Comparison of ENCODE assay signal across 9 cellular contexts in genomic region chr3:174355505-174355904, GRCh38.
DNase-seq lines count a peak whose midpoint lies in the region; ATAC-seq and TF ChIP-seq lines count a peak whose summit lies in the region.
"Had no signal": no experiment of that assay in that cellular context is flagged by ENCODE, and none has a peak within 500 bp of the region (broad histone marks: within the 10 kb centered on the region; RNA-seq: fewer than 3 reads in every experiment).

No MANE protein-coding gene starts in this region.

- H3K4me1 ChIP-seq in A673 (ENCODE audit: insufficient read depth, low read length, poor library complexity, severe bottlenecking) = no peaks in the 10 kb centered on the region
- H3K4me1 ChIP-seq: SJCRH30 had no signal

- DNase-seq in A673 (ENCODE audit: low spot score) = peak; percentile 27
- DNase-seq in H4 (ENCODE audit: low spot score) = peak; percentile 67
- peak; percentile 66 for DNase-seq in NCI-H69 (lab: John Stamatoyannopoulos, UW)
- peak; percentile 1 for DNase-seq in fibroblast of the conjunctiva (ENCODE audit: low read depth)
- no peak for DNase-seq in H7
- DNase-seq in occipital lobe (lab: John Stamatoyannopoulos, UW) = no peak
- DNase-seq in stimulated activated naive CD8-positive, alpha-beta T cell treated with anti-CD3 and anti-CD28 coated beads, Interleukin-15, amount 100 ng/mL, for 72 hours = no peak
- DNase-seq in sciatic nerve (ENCODE audit: low spot score) = no peak

- POLR2A ChIA-PET in A673 (lab: Charles Lee; ENCODE audit: low non-redundant PET) = no interaction called here

- intact Hi-C loops in A673 (cut with micrococcal nuclease; ENCODE audit: unreplicated experiment) (no loop called here), sciatic nerve (cut with DNase I) (no loop called here)

- no peaks in the 10 kb centered on the region for H3K9me3 ChIP-seq in A673 (ENCODE audit: low read depth, low read length, poor library complexity, severe bottlenecking)

- H3K27me3 ChIP-seq in A673 (replicated peaks; ENCODE audit: insufficient read depth, low read depth, low read length, poor library complexity) = no peaks in the 10 kb centered on the region
- no peaks in the 10 kb centered on the region for H3K27me3 ChIP-seq in H7 (ENCODE audit: control insufficient read depth, insufficient read depth, low read length)
- H3K27me3 ChIP-seq: SJCRH30 had no signal

- no peak overlapping the region for H3K4me3 Mint-ChIP-seq in stimulated activated naive CD8-positive, alpha-beta T cell treated with anti-CD3 and anti-CD28 coated beads, Interleukin-15, amount 100 ng/mL, for 72 hours

- no peak for ATAC-seq in stimulated activated naive CD8-positive, alpha-beta T cell treated with anti-CD3 and anti-CD28 coated beads, Interleukin-15, amount 100 ng/mL, for 72 hours
- ATAC-seq in sciatic nerve = no peak

- H3K4me3 ChIP-seq in A673 (ENCODE audit: low read depth, low read length, poor library complexity, severe bottlenecking) (no peak overlapping the region), H7 (ENCODE audit: insufficient read depth, low read depth, low read length) (no peak overlapping the region)
- H3K4me3 ChIP-seq: SJCRH30 had no signal

- 0 out of 2 replicates have a peak, but pooled peaks have one; percentile 37 for TF ChIP-seq CTCF in A673 (conservative IDR thresholded peaks at IDR 0.05; ENCODE audit: low read depth, low read length)

- H3K36me3 ChIP-seq in A673 (ENCODE audit: insufficient read depth, low read length, poor library complexity, severe bottlenecking) (no peaks in the 10 kb centered on the region), H7 (replicated peaks; ENCODE audit: control insufficient read depth, insufficient read depth, low read length) (no peaks in the 10 kb centered on the region)
- H3K36me3 ChIP-seq: SJCRH30 had no signal

- no peak overlapping the region for H3K27ac ChIP-seq in A673 (ENCODE audit: low read depth, low read length, poor library complexity, severe bottlenecking)
- H3K27ac ChIP-seq: SJCRH30 had no signal

- BruUV-seq in A673 (replicated peaks; lab: Mats Ljungman, UMichigan) = no TSS peak

- H3K4me1 Mint-ChIP-seq in stimulated activated naive CD8-positive, alpha-beta T cell treated with anti-CD3 and anti-CD28 coated beads, Interleukin-15, amount 100 ng/mL, for 72 hours = no peaks in the 10 kb centered on the region

- H3K27me3 Mint-ChIP-seq in stimulated activated naive CD8-positive, alpha-beta T cell treated with anti-CD3 and anti-CD28 coated beads, Interleukin-15, amount 100 ng/mL, for 72 hours = no peaks in the 10 kb centered on the region

- CTCF ChIA-PET in A673 (lab: Charles Lee) = no interaction called here

- H3K27ac Mint-ChIP-seq in stimulated activated naive CD8-positive, alpha-beta T cell treated with anti-CD3 and anti-CD28 coated beads, Interleukin-15, amount 100 ng/mL, for 72 hours = no peak overlapping the region

- H3K9me3 Mint-ChIP-seq in stimulated activated naive CD8-positive, alpha-beta T cell treated with anti-CD3 and anti-CD28 coated beads, Interleukin-15, amount 100 ng/mL, for 72 hours = peaks cover 0 to 8% of the 10 kb centered on the region in 2 donors

Comparison
In these comparisons a context has a peak if more than half of its experiments do, and no peak if none do; other contexts are left out.
1. DNase-seq: peak in A673 (single experiment), H4 (single experiment), NCI-H69 (single experiment) and fibroblast of the conjunctiva (single experiment); none in H7 (single experiment), occipital lobe (single experiment), stimulated activated naive CD8-positive, alpha-beta T cell treated with anti-CD3 and anti-CD28 coated beads, Interleukin-15, amount 100 ng/mL, for 72 hours (0 of 2) and sciatic nerve (single experiment).